In genomic region chrX:40082447-40083119, GRCh38 we compare ENCODE assay signal across 10 cellular contexts. TPM values are rescaled to one million over a fixed set of nuclear protein-coding genes. Genes with fewer than 3 reads are reported as not detected.
DNase-seq lines count a peak whose midpoint lies in the region; ATAC-seq, FAIRE-seq and TF ChIP-seq lines count a peak whose summit lies in the region.
"Had no signal": no experiment of that assay in that cellular context is flagged by ENCODE, and none has a peak within 500 bp of the region (broad histone marks: within the 10 kb centered on the region; RNA-seq: fewer than 3 reads in every experiment).

No MANE protein-coding gene starts in this region.

- H3K4me2 ChIP-seq in mammary epithelial cell (ENCODE audit: insufficient read depth, low read depth, low read length) (no peak overlapping the region), K562 (ENCODE audit: insufficient read depth, low read length) (0 out of 2 replicates have a peak overlapping the region, but pooled peaks have one; percentile 5), neuronal stem cell (ENCODE audit: insufficient read depth, low read length, poor library complexity, severe bottlenecking) (no peak overlapping the region)

- whole genome bisulfite sequencing in mammary epithelial cell (ENCODE audit: low coverage, missing lambda C conversion rate): 34% methylated on average over 14 of the region's 15 CpGs
- 58% methylated on average over 14 of the region's 15 CpGs for WGBS in K562 (ENCODE audit: insufficient coverage, low coverage, missing lambda C conversion rate)
- WGBS in aorta, 2 donors: 23 to 36% methylated on average over 15 of the region's 15 CpGs
- WGBS in neuronal stem cell (ENCODE audit: extremely low coverage in 2 of 2, insufficient read length in 2 of 2, insufficient replicate concordance in 1 of 2), 2 donors: no CpG with 5 or more reads among the region's 15 CpGs

- H4K20me1 ChIP-seq in mammary epithelial cell (ENCODE audit: insufficient read depth, low read length) (no peaks in the 10 kb centered on the region), K562 (replicated peaks; ENCODE audit: control insufficient read depth, insufficient read depth, low read length) (peaks cover 95% of the 10 kb centered on the region)

- no peak overlapping the region for H2BK5ac ChIP-seq in neuronal stem cell (ENCODE audit: low read length)

- H3K14ac ChIP-seq in neuronal stem cell (ENCODE audit: low read length): no peak overlapping the region

- dilution Hi-C loops in mammary epithelial cell (cut with HindIII; ENCODE audit: low sequenced_read_pairs): no loop called here

- peak overlapping the region in 2 of 3 donors; percentile 47 to 63 for H3K4me3 ChIP-seq in breast epithelium
- H3K4me3 ChIP-seq in mammary epithelial cell (replicated peaks in 1 of 3; ENCODE audit: insufficient read depth in 1 of 3, low read depth in 2 of 3, low read length in 3 of 3): no peak overlapping the region
- no peak overlapping the region; the same call in 1 of the 2 replicates for H3K4me3 ChIP-seq in K562
- no peak overlapping the region for H3K4me3 ChIP-seq in naive thymus-derived CD4-positive, alpha-beta T cell (ENCODE audit: low read length)
- no peak overlapping the region for H3K4me3 ChIP-seq in aorta (ENCODE audit: low read length in 2 of 2)
- H3K4me3 ChIP-seq in neuronal stem cell (ENCODE audit: low read length in 2 of 2): no peak overlapping the region
- H3K4me3 ChIP-seq in Peyer's patch: peak overlapping the region in 2 of 4 donors; percentile 44 to 47

- in situ Hi-C loops in mammary epithelial cell (cut with MboI; ENCODE audit: low sequenced_read_pairs in 2 of 2) (no loop called here), K562 (cut with MboI) (no loop called here)

- H3K79me2 ChIP-seq in mammary epithelial cell (ENCODE audit: insufficient read depth, low read length) (no peaks in the 10 kb centered on the region), K562 (ENCODE audit: control insufficient read depth, insufficient read depth, low read length) (peaks cover 99% of the 10 kb centered on the region)

- no peaks in the 10 kb centered on the region for H3K36me3 Mint-ChIP-seq in naive thymus-derived CD4-positive, alpha-beta T cell

- peak; percentile 63 for FAIRE-seq in K562 (lab: Jason Lieb, UNC)

- no peak overlapping the region for H3K23ac ChIP-seq in neuronal stem cell (ENCODE audit: low read depth, low read length, poor library complexity)

- no peak for DNase-seq in breast epithelium (ENCODE audit: low spot score in 2 of 2)
- no peak for DNase-seq in mammary epithelial cell
- DNase-seq in K562 (ENCODE audit: extremely low read depth in 1 of 4, low spot score in 3 of 4): no peak
- no peak for DNase-seq in naive thymus-derived CD4-positive, alpha-beta T cell
- peak; percentile 70 to 83 for DNase-seq in aorta
- no peak for DNase-seq in neuronal stem cell (ENCODE audit: low spot score)
- DNase-seq in Peyer's patch: no peak
- DNase-seq: NCI-H2029 treated with DMSO at 0.1 percent for 48 hours; stimulated activated CD4-positive, alpha-beta T cell treated with anti-CD3 and anti-CD28 coated beads, Interleukin-12 subunit alpha, Interleukin-12 subunit beta, amount 100 ng/mL, for 4 hours had no signal

- CTCF ChIA-PET in mammary epithelial cell (lab: Charles Lee; ENCODE audit: low non-redundant PET) (no interaction called here), K562 (lab: Yijun Ruan, JAX; ENCODE audit: low intra/inter-chr PET ratio) (no interaction called here)
- CTCF ChIA-PET in naive thymus-derived CD4-positive, alpha-beta T cell (lab: Charles Lee): no interaction called here

- H3K4me3 Mint-ChIP-seq in naive thymus-derived CD4-positive, alpha-beta T cell: peak overlapping the region; percentile 51 to 87 (median 70)

- H2AFZ ChIP-seq in mammary epithelial cell (ENCODE audit: low read depth, low read length) (no peak overlapping the region), K562 (ENCODE audit: low read depth, low read length) (no peak overlapping the region), neuronal stem cell (ENCODE audit: low read length) (no peak overlapping the region)

- H2BK12ac ChIP-seq in neuronal stem cell (ENCODE audit: low read length): no peak overlapping the region

- peaks cover 13 to 80% (median 57%) of the 10 kb centered on the region in 7 donors for H3K4me1 Mint-ChIP-seq in naive thymus-derived CD4-positive, alpha-beta T cell

- no peak overlapping the region for H3K18ac ChIP-seq in neuronal stem cell (ENCODE audit: low read length)

- H3K27me3 ChIP-seq in breast epithelium (peaks cover 0 to 70% of the 10 kb centered on the region in 2 donors), mammary epithelial cell (ENCODE audit: insufficient read depth, low read length) (peaks cover 7% of the 10 kb centered on the region), K562 (ENCODE audit: control insufficient read depth in 2 of 2, insufficient read depth in 2 of 2, low read length in 2 of 2) (no peaks in the 10 kb centered on the region), aorta (ENCODE audit: control insufficient read depth in 1 of 2, insufficient read depth in 2 of 2, low read length in 1 of 2) (no peaks in the 10 kb centered on the region), neuronal stem cell (ENCODE audit: control insufficient read depth in 3 of 3, insufficient read depth in 3 of 3, low read depth in 1 of 3, low read length in 3 of 3) (peaks cover 0 to 14% (median 0%) of the 10 kb centered on the region in 3 experiments), Peyer's patch (no peaks in the 10 kb centered on the region)
- no peaks in the 10 kb centered on the region for H3K27me3 ChIP-seq in naive thymus-derived CD4-positive, alpha-beta T cell (ENCODE audit: control insufficient read depth in 2 of 2, insufficient read depth in 2 of 2, low read length in 2 of 2)

- intact Hi-C loops in breast epithelium (cut with DNase I; ENCODE audit: low total_unique reads): loop anchor here (1.0 kb wide), 1 partner anchor 79 kb away; no protein-coding TSS in a partner anchor
- intact Hi-C loops in mammary epithelial cell (cut with micrococcal nuclease): no loop called here
- intact Hi-C loops in K562 (cut with micrococcal nuclease): no loop called here
- intact Hi-C loops in naive thymus-derived CD4-positive, alpha-beta T cell (cut with micrococcal nuclease): loop anchor here in 1 of 2 donors (2.0 kb wide), 1 partner anchor 16 kb away; no protein-coding TSS in a partner anchor
- intact Hi-C loops in aorta (cut with DNase I): loop anchor here (10.0 kb wide), 2 partner anchors 178 to 348 kb away; no protein-coding TSS in a partner anchor

- H3K9me3 ChIP-seq in breast epithelium (no peaks in the 10 kb centered on the region), mammary epithelial cell (replicated peaks; ENCODE audit: insufficient read depth, low read length) (no peaks in the 10 kb centered on the region), K562 (replicated peaks; ENCODE audit: control insufficient read depth, insufficient read depth, low read depth, low read length) (no peaks in the 10 kb centered on the region), aorta (ENCODE audit: control insufficient read depth, low read length) (no peaks in the 10 kb centered on the region), neuronal stem cell (replicated peaks in 1 of 2; ENCODE audit: control insufficient read depth in 2 of 2, insufficient read depth in 1 of 2, low read depth in 1 of 2, low read length in 2 of 2) (no peaks in the 10 kb centered on the region), Peyer's patch (no peaks in the 10 kb centered on the region)
- no peaks in the 10 kb centered on the region for H3K9me3 ChIP-seq in naive thymus-derived CD4-positive, alpha-beta T cell (ENCODE audit: control insufficient read depth in 2 of 3, low read length in 3 of 3)

- no peak for TF ChIP-seq EP300 in K562 (IDR thresholded peaks at IDR 0.05; ENCODE audit: low read length)

- no peak overlapping the region for H4K91ac ChIP-seq in neuronal stem cell (ENCODE audit: low read depth, low read length, poor library complexity)

- no peaks in the 10 kb centered on the region for H3K27me3 Mint-ChIP-seq in naive thymus-derived CD4-positive, alpha-beta T cell

- ATAC-seq in K562 (peak; percentile 3), aorta (ENCODE audit: low FRiP score) (peak; percentile 24)
- ATAC-seq in naive thymus-derived CD4-positive, alpha-beta T cell: peak; percentile 58
- ATAC-seq in activated CD4-positive, CD25-positive, alpha-beta regulatory T cell treated with anti-CD3 and anti-CD28 coated beads, Interleukin-2, amount 50 U/mL, for 24 hours: no peak

- H3K9me1 ChIP-seq in K562 (ENCODE audit: control insufficient read depth, insufficient read depth, low read length): peaks cover 14% of the 10 kb centered on the region

- TF ChIP-seq RAD21 in K562 (CRISPR knock-in tag; conservative IDR thresholded peaks at IDR 0.05 in 1 of 2, IDR thresholded peaks at IDR 0.05 in 1 of 2): no peak

- H3K9me3 Mint-ChIP-seq in naive thymus-derived CD4-positive, alpha-beta T cell: peaks cover 0 to 4% (median 0%) of the 10 kb centered on the region in 11 donors

- peaks cover 4% of the 10 kb centered on the region for H3K79me1 ChIP-seq in neuronal stem cell (ENCODE audit: low read depth, low read length)

- TF ChIP-seq POLR2A in breast epithelium (IDR thresholded peaks at IDR 0.05): no peak
- TF ChIP-seq POLR2A in K562 (conservative IDR thresholded peaks at IDR 0.05): no peak
- TF ChIP-seq POLR2A in Peyer's patch (IDR thresholded peaks at IDR 0.05): no peak

- H3K27ac ChIP-seq in breast epithelium (peak overlapping the region in 1 of 2 donors; percentile 14), mammary epithelial cell (ENCODE audit: insufficient read depth, low read depth, low read length) (no peak overlapping the region), K562 (ENCODE audit: extremely low read depth, low read depth, low read length) (peak overlapping the region; percentile 38; the same call in 1 of the 3 replicates), aorta (ENCODE audit: low read depth in 1 of 2, low read length in 2 of 2) (no peak overlapping the region), neuronal stem cell (replicated peaks; ENCODE audit: low read length) (no peak overlapping the region), Peyer's patch (peak overlapping the region in 1 of 4 donors; percentile 57)
- H3K27ac ChIP-seq in naive thymus-derived CD4-positive, alpha-beta T cell (ENCODE audit: low read depth, low read length): no peak overlapping the region

- no peak overlapping the region for H4K8ac ChIP-seq in neuronal stem cell (ENCODE audit: low read depth, low read length)

- no peak overlapping the region for H2BK15ac ChIP-seq in neuronal stem cell (ENCODE audit: low read length)

- H2BK120ac ChIP-seq in neuronal stem cell (ENCODE audit: low read depth, low read length): no peak overlapping the region

- H3K4me1 ChIP-seq in breast epithelium: no peaks in the 10 kb centered on the region
- H3K4me1 ChIP-seq in mammary epithelial cell (ENCODE audit: insufficient read depth, low read length): peaks cover 4% of the 10 kb centered on the region
- H3K4me1 ChIP-seq in K562 (replicated peaks in 1 of 2; ENCODE audit: control insufficient read depth in 2 of 2, insufficient read depth in 2 of 2, low read length in 2 of 2): peaks cover 47% of the 10 kb centered on the region in 2 experiments
- H3K4me1 ChIP-seq in naive thymus-derived CD4-positive, alpha-beta T cell (ENCODE audit: control insufficient read depth in 2 of 2, insufficient read depth in 2 of 2, low read length in 2 of 2): peaks cover 5 to 29% of the 10 kb centered on the region in 2 donors
- H3K4me1 ChIP-seq in aorta (ENCODE audit: control insufficient read depth in 1 of 2, insufficient read depth in 2 of 2, low read length in 2 of 2): no peaks in the 10 kb centered on the region
- H3K4me1 ChIP-seq in neuronal stem cell (ENCODE audit: control insufficient read depth in 2 of 2, insufficient read depth in 1 of 2, low read depth in 1 of 2, low read length in 2 of 2): peaks cover 24 to 29% of the 10 kb centered on the region in 2 donors
- peaks cover 0 to 40% (median 5%) of the 10 kb centered on the region in 4 donors for H3K4me1 ChIP-seq in Peyer's patch

- H3K4ac ChIP-seq in neuronal stem cell (ENCODE audit: low read length): no peak overlapping the region

- H3K9ac ChIP-seq in mammary epithelial cell (ENCODE audit: insufficient read depth, low read length) (no peak overlapping the region), K562 (ENCODE audit: insufficient read depth in 1 of 2, low read depth in 2 of 2, low read length in 2 of 2) (peak overlapping the region; percentile 14 to 62; a peak in 2 of 4 replicates), neuronal stem cell (ENCODE audit: low read depth, low read length, poor library complexity) (no peak overlapping the region)

- BruUV-seq in mammary epithelial cell (replicated peaks; lab: Mats Ljungman, UMichigan): no TSS peak
- no TSS peak for BruUV-seq in K562 (replicated peaks; lab: Mats Ljungman, UMichigan)

- POLR2A ChIA-PET in K562 (lab: Yijun Ruan, JAX): interaction anchor here (0.5 to 1.1 kb wide), 5 partner anchors 9 to 424 kb away, joined by 3 to 4 read pairs (median 3); no protein-coding TSS in a partner anchor
- POLR2A ChIA-PET in naive thymus-derived CD4-positive, alpha-beta T cell (lab: Charles Lee): interaction anchor here (0.6 to 2.6 kb wide), 4 partner anchors 11 to 185 kb away, joined by 3 to 10 read pairs (median 4); partner anchors contain the start of gene BCOR

- H3K36me3 ChIP-seq in breast epithelium: no peaks in the 10 kb centered on the region
- H3K36me3 ChIP-seq in mammary epithelial cell (ENCODE audit: insufficient read depth, low read length): no peaks in the 10 kb centered on the region
- peaks cover 80% of the 10 kb centered on the region for H3K36me3 ChIP-seq in K562 (ENCODE audit: control insufficient read depth, insufficient read depth, low read length)
- peaks cover 0 to 7% (median 0%) of the 10 kb centered on the region in 3 experiments for H3K36me3 ChIP-seq in naive thymus-derived CD4-positive, alpha-beta T cell (ENCODE audit: control insufficient read depth in 2 of 3, insufficient read depth in 3 of 3, low read length in 3 of 3)
- no peaks in the 10 kb centered on the region for H3K36me3 ChIP-seq in aorta (ENCODE audit: control insufficient read depth in 1 of 2, insufficient read depth in 2 of 2, low read length in 1 of 2)
- H3K36me3 ChIP-seq in neuronal stem cell (replicated peaks in 1 of 2; ENCODE audit: control insufficient read depth in 2 of 2, insufficient read depth in 2 of 2, low read length in 2 of 2): peaks cover 0 to 36% of the 10 kb centered on the region in 2 donors
- no peaks in the 10 kb centered on the region for H3K36me3 ChIP-seq in Peyer's patch

- TF ChIP-seq CTCF in breast epithelium (IDR thresholded peaks at IDR 0.05) (no peak), mammary epithelial cell (conservative IDR thresholded peaks at IDR 0.05 in 1 of 2, IDR thresholded peaks at IDR 0.05 in 1 of 2; ENCODE audit: extremely low read depth in 1 of 2, insufficient read depth in 1 of 2, low read depth in 1 of 2, low read length in 2 of 2) (no peak), K562 (IDR thresholded peaks at IDR 0.05 in 2 of 3, conservative IDR thresholded peaks at IDR 0.05 in 1 of 3; ENCODE audit: insufficient read depth in 2 of 3, low read depth in 1 of 3, low read length in 3 of 3) (no peak), Peyer's patch (IDR thresholded peaks at IDR 0.05) (no peak)

- H3K27ac Mint-ChIP-seq in naive thymus-derived CD4-positive, alpha-beta T cell: peak overlapping the region in 5 of 9 donors; percentile 21 to 71 (median 65)

- H2AK5ac ChIP-seq in neuronal stem cell (ENCODE audit: low read depth, low read length): no peak overlapping the region

RNA-seq across cellular contexts. Expression of gene BCOR, which starts 15.2 kb away (rescaled TPM):
- total RNA-seq in breast epithelium (10 to 100 TPM; 11.7 to 28.1 (median 27.9) TPM), mammary epithelial cell (1 to 10 TPM; 7.2 to 9.2 TPM), K562 (2014; rRNA removed) (73.7 and 76.0 TPM in 2 replicates), K562 (2014; rRNA removed; fragmentation: Illumina TruSeq; extraction: Trizol) (37.6 and 37.9 TPM in 2 replicates), K562 (2015; rRNA removed; fragmentation: Illumina TruSeq; extraction: Trizol) (33.0 and 36.6 TPM in 2 replicates), K562 (2021) (98.3 and 113 TPM in 2 replicates), aorta (10 to 100 TPM; 22.6 to 46.7 TPM), Peyer's patch (10 to 100 TPM; 19.8 to 32.2 (median 26.0) TPM)
- polyA plus RNA-seq in mammary epithelial cell (1.8 TPM), K562 (2011; rRNA removed) (27.5 and 28.1 TPM in 2 replicates), K562 (2014; fragmentation: Illumina TruSeq; extraction: Trizol) (88.1 and 98.5 TPM in 2 replicates), K562 (2014; fragmentation: Nextera tagmentation; extraction: Ambion mirVana) (10 to 100 TPM; 32.0 to 37.4 TPM), K562 (2014; rRNA removed) (44.4 and 64.6 TPM in 2 replicates), aorta (10 to 100 TPM in 1 of 2 donors, 1 to 10 TPM in 1; 8.3 to 12.2 TPM)
- 33.0 TPM for polyA minus RNA-seq in mammary epithelial cell
- total RNA-seq in K562 (2011; cell fraction: chromatin; rRNA removed; ENCODE audit: low replicate concordance): 128 and 140 TPM in 2 replicates
- total RNA-seq in K562 (2011; cell fraction: nucleolus; rRNA removed): 71.6 and 74.4 TPM in 2 replicates
- total RNA-seq in K562 (2011; cell fraction: nucleoplasm; rRNA removed): 97.0 and 135 TPM in 2 replicates
- 30.1 and 38.0 TPM in 2 replicates for polyA plus RNA-seq in K562 (2011; cell fraction: cytosol; rRNA removed)
- 64.0 and 93.7 TPM in 2 replicates for polyA plus RNA-seq in K562 (2011; cell fraction: nucleus; rRNA removed)
- polyA plus RNA-seq in K562 (2012): 72.8 and 76.1 TPM in 2 replicates
- polyA minus RNA-seq in K562 (2011; rRNA and poly(A)+ RNA removed): 40.5 and 49.5 TPM in 2 replicates
- 105 and 120 TPM in 2 replicates for polyA minus RNA-seq in K562 (2011; cell fraction: cytosol; rRNA and poly(A)+ RNA removed)
- polyA minus RNA-seq in K562 (2011; cell fraction: nucleus; rRNA and poly(A)+ RNA removed): 36.9 and 50.0 TPM in 2 replicates
- 10 to 100 TPM; 23.3 to 55.2 (median 43.3) TPM for total RNA-seq in naive thymus-derived CD4-positive, alpha-beta T cell
- polyA plus RNA-seq in naive thymus-derived CD4-positive, alpha-beta T cell: 1 to 10 TPM; 3.8 to 9.1 TPM
- 5.4 TPM for polyA plus RNA-seq in neuronal stem cell (2013, experiment 1 of 2)
- 5.2 TPM for polyA plus RNA-seq in neuronal stem cell (2013, experiment 2 of 2)

Comparison
In these comparisons a context has a peak if more than half of its experiments do, and no peak if none do; other contexts are left out.
1. H3K4me3 ChIP-seq: peak in breast epithelium (2 of 3); none in mammary epithelial cell (0 of 3), K562 (single experiment), naive thymus-derived CD4-positive, alpha-beta T cell (single experiment), aorta (0 of 2) and neuronal stem cell (0 of 2).
2. intact Hi-C loops: an anchor here in breast epithelium (1.0 kb wide) and aorta (10.0 kb wide); none called in mammary epithelial cell and K562.
3. DNase-seq: peak in aorta (2 of 2); none in breast epithelium (0 of 2), mammary epithelial cell (single experiment), K562 (0 of 4), naive thymus-derived CD4-positive, alpha-beta T cell (0 of 9), neuronal stem cell (single experiment) and Peyer's patch (0 of 3).
4. H3K9ac ChIP-seq: peak in K562 (2 of 2); none in mammary epithelial cell (single experiment) and neuronal stem cell (single experiment).
5. ATAC-seq: peak in K562 (single experiment), naive thymus-derived CD4-positive, alpha-beta T cell (single experiment) and aorta (single experiment); none in activated CD4-positive, CD25-positive, alpha-beta regulatory T cell treated with anti-CD3 and anti-CD28 coated beads, Interleukin-2, amount 50 U/mL, for 24 hours (0 of 2).